In the genomic region with DNA sequence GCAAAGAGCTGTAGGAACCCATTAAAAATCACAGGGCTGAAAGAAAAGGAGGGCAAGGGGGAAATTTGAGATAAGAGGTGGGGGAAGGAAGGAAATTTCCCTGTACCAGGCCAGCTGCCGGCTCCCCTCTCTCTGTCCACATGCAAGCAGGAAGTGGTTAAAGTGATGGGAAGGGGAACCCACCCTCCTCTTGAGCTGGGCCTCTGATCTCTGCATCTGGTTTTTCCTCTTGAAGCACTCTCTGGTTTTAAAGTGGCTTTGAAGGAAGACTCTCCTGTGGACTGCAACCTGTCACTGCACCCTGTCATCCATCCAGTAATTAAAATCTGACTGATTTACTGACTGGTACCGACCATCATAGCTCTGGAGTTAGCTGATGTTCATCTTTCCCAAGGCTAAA, we compare ENCODE assay signal across 17 cellular contexts.
"Had no signal": no experiment of that assay in that cellular context is flagged by ENCODE, and none has a peak within 500 bp of the region (broad histone marks: within the 10 kb centered on the region; RNA-seq: fewer than 3 reads in every experiment).

No MANE protein-coding gene starts in this region.

- H3K4me3 ChIP-seq: adrenal gland, heart left ventricle, lung, tibial nerve, vagina had no signal

- DNase-seq: activated B cell treated with CpG ODN at 0.5 μM for 24 hours; activated CD8-positive, alpha-beta memory T cell treated with anti-CD3 and anti-CD28 coated beads, Interleukin-2, amount 50 U/mL, for 48 hours; activated naive CD4-positive, alpha-beta T cell; dermis blood vessel endothelial cell; heart left ventricle; midbrain; naive B cell; retina; stimulated activated CD4-positive, alpha-beta T cell treated with anti-CD3 and anti-CD28 coated beads, Interleukin-2, amount 100 ng/mL, for 48 hours; stimulated activated naive B cell treated with anti-CD40 and anti-IgM and Interleukin-4, amounts not matched to agents 10 μg/mL and 1 μg/mL and 100 μg/mL, for 72 hours had no signal

- H3K9me3 Mint-ChIP-seq: activated T-helper 1 cell treated with anti-CD3 and anti-CD28 coated beads, Interleukin-12 subunit alpha, Interleukin-12 subunit beta, Interleukin-2, Interleukin-4 antibody, amounts not matched to agents 30 ng/mL and 10 ng/mL and 1 ng/mL, durations not matched to agents 14 hours and 24 hours and 36 hours; stimulated activated naive B cell treated with anti-CD40 and anti-IgM and Interleukin-4, amounts not matched to agents 10 μg/mL and 1 μg/mL and 100 μg/mL, for 72 hours; T-helper 1 cell treated with Interleukin-12 subunit alpha and Interleukin-12 subunit beta and Interleukin-4 antibody, amounts not matched to agents 30 μg/mL and 1 μg/mL, for 36 hours had no signal

- ATAC-seq: stimulated activated naive B cell treated with anti-CD40 and anti-IgM and Interleukin-4, amounts not matched to agents 10 μg/mL and 1 μg/mL and 100 μg/mL, for 72 hours had no signal

- H3K27ac Mint-ChIP-seq: activated B cell treated with CpG ODN at 0.5 μM for 24 hours; activated T-helper 1 cell treated with anti-CD3 and anti-CD28 coated beads, Interleukin-12 subunit alpha, Interleukin-12 subunit beta, Interleukin-2, Interleukin-4 antibody, amounts not matched to agents 30 ng/mL and 10 ng/mL and 1 ng/mL, durations not matched to agents 14 hours and 24 hours and 36 hours; naive B cell; stimulated activated naive B cell treated with anti-CD40 and anti-IgM and Interleukin-4, amounts not matched to agents 10 μg/mL and 1 μg/mL and 100 μg/mL, for 72 hours; T-helper 1 cell treated with Interleukin-12 subunit alpha and Interleukin-12 subunit beta and Interleukin-4 antibody, amounts not matched to agents 30 μg/mL and 1 μg/mL, for 36 hours had no signal

- H3K36me3 Mint-ChIP-seq: naive B cell; stimulated activated naive B cell treated with anti-CD40 and anti-IgM and Interleukin-4, amounts not matched to agents 10 μg/mL and 1 μg/mL and 100 μg/mL, for 72 hours had no signal

- H3K4me3 Mint-ChIP-seq: activated B cell treated with CpG ODN at 0.5 μM for 24 hours; activated T-helper 1 cell treated with anti-CD3 and anti-CD28 coated beads, Interleukin-12 subunit alpha, Interleukin-12 subunit beta, Interleukin-2, Interleukin-4 antibody, amounts not matched to agents 30 ng/mL and 10 ng/mL and 1 ng/mL, durations not matched to agents 14 hours and 24 hours and 36 hours; stimulated activated naive B cell treated with anti-CD40 and anti-IgM and Interleukin-4, amounts not matched to agents 10 μg/mL and 1 μg/mL and 100 μg/mL, for 72 hours; T-helper 1 cell treated with Interleukin-12 subunit alpha and Interleukin-12 subunit beta and Interleukin-4 antibody, amounts not matched to agents 30 μg/mL and 1 μg/mL, for 36 hours had no signal

- H3K27ac ChIP-seq: adrenal gland, epithelial cell of prostate, heart left ventricle, tibial nerve, vagina had no signal

- H3K9me3 ChIP-seq: adrenal gland, heart left ventricle, tibial nerve, vagina had no signal

- H3K27me3 Mint-ChIP-seq: activated B cell treated with CpG ODN at 0.5 μM for 24 hours had no signal

- H3K4me1 Mint-ChIP-seq: activated B cell treated with CpG ODN at 0.5 μM for 24 hours; naive B cell; stimulated activated naive B cell treated with anti-CD40 and anti-IgM and Interleukin-4, amounts not matched to agents 10 μg/mL and 1 μg/mL and 100 μg/mL, for 72 hours had no signal

- H3K36me3 ChIP-seq: adrenal gland, heart left ventricle, tibial nerve, vagina had no signal

- H3K4me1 ChIP-seq: adrenal gland, heart left ventricle, tibial nerve, vagina had no signal

- H3K27me3 ChIP-seq: tibial nerve, vagina had no signal
